8 cellular contexts compared by ENCODE assay signal in the genomic region with DNA sequence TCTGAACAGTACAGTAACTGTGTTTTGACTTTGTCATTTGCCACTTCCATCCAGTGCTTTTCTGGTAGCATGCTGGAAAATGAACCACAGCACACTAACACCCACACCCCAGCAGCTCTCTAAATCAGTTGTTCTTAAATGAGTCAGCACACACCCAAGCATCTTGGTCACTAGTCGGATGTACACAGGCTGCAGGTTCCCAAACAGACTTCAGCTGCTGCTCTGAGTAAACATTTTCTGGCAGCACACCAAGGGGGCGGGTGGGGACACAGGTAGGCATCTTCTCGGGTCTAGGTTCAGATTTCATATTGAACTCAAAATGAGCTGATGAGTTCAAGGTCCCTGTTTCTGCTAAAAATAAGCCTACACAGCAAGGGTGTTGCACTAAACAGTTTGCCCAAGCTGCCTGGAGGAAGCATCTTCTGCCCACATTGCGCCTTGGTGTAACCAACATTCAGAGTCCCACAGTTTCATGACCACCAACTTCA. TPM values are rescaled to one million over a fixed set of nuclear protein-coding genes. Genes with fewer than 3 reads are reported as not detected.
DNase-seq lines count a peak whose midpoint lies in the region; ATAC-seq and TF ChIP-seq lines count a peak whose summit lies in the region.

No MANE protein-coding gene starts in this region.

- no peaks in the 10 kb centered on the region for H3K27me3 Mint-ChIP-seq in activated CD4-positive, alpha-beta T cell treated with anti-CD3 and anti-CD28 coated beads, Interleukin-2, amount 10 ng/mL, durations not matched to agents 24 days and 14 days
- H3K27me3 Mint-ChIP-seq in type B pancreatic cell = no peaks in the 10 kb centered on the region

- H3K4me1 Mint-ChIP-seq in activated CD4-positive, alpha-beta T cell treated with anti-CD3 and anti-CD28 coated beads, Interleukin-2, amount 10 ng/mL, durations not matched to agents 24 days and 14 days = peaks cover 35% of the 10 kb centered on the region
- H3K4me1 Mint-ChIP-seq in type B pancreatic cell (ENCODE audit: unreplicated experiment) = peaks cover 5% of the 10 kb centered on the region

- H3K27ac Mint-ChIP-seq in activated CD4-positive, alpha-beta T cell treated with anti-CD3 and anti-CD28 coated beads, Interleukin-2, amount 10 ng/mL, durations not matched to agents 24 days and 14 days = no peak overlapping the region
- H3K27ac Mint-ChIP-seq in type B pancreatic cell = no peak overlapping the region

- peaks cover 8% of the 10 kb centered on the region for H3K36me3 Mint-ChIP-seq in activated CD4-positive, alpha-beta T cell treated with anti-CD3 and anti-CD28 coated beads, Interleukin-2, amount 10 ng/mL, durations not matched to agents 24 days and 14 days (ENCODE audit: low read depth)
- no peaks in the 10 kb centered on the region for H3K36me3 Mint-ChIP-seq in type B pancreatic cell

- ATAC-seq in HG03097 (IDR thresholded peaks at IDR 0.05; ENCODE audit: low FRiP score, unreplicated experiment) = peak; percentile 81

- no peak for TF ChIP-seq CTCF in type B pancreatic cell (conservative IDR thresholded peaks at IDR 0.05)

- H3K4me3 Mint-ChIP-seq in activated CD4-positive, alpha-beta T cell treated with anti-CD3 and anti-CD28 coated beads, Interleukin-2, amount 10 ng/mL, durations not matched to agents 24 days and 14 days = peak overlapping the region; percentile 39
- no peak overlapping the region for H3K4me3 Mint-ChIP-seq in type B pancreatic cell

- H3K9me3 Mint-ChIP-seq in activated CD4-positive, alpha-beta T cell treated with anti-CD3 and anti-CD28 coated beads, Interleukin-2, amount 10 ng/mL, durations not matched to agents 24 days and 14 days = peaks cover 17% of the 10 kb centered on the region
- H3K9me3 Mint-ChIP-seq in type B pancreatic cell = no peaks in the 10 kb centered on the region

- intact Hi-C loops in activated CD4-positive, alpha-beta T cell treated with anti-CD3 and anti-CD28 coated beads, Interleukin-2, amount 10 ng/mL, durations not matched to agents 24 days and 14 days (cut with micrococcal nuclease) = loop anchor here (1.0 to 5.0 kb wide), 10 partner anchors 13 to 421 kb away; no protein-coding TSS in a partner anchor

- DNase-seq in activated naive CD4-positive, alpha-beta T cell treated with Interleukin-2 at 50 U/mL for 16 hours = peak; percentile 77
- DNase-seq in activated naive CD4-positive, alpha-beta T cell (lab: John Stamatoyannopoulos, UW) = no peak
- peak; percentile 88 for DNase-seq in activated CD4-positive, alpha-beta T cell treated with anti-CD3 and anti-CD28 coated beads, Interleukin-2, amount 10 ng/mL, durations not matched to agents 24 days and 14 days
- DNase-seq in occipital lobe (lab: John Stamatoyannopoulos, UW) (peak; percentile 24), cerebellar cortex (ENCODE audit: low spot score) (no peak), COLO829 (ENCODE audit: low spot score) (no peak), type B pancreatic cell (ENCODE audit: extremely low spot score, unreplicated experiment) (no peak)

RNA-seq across cellular contexts. Expression of a gene that starts 39.8 kb away (rescaled TPM):
- 279 and 285 TPM in 2 replicates for total RNA-seq in activated CD4-positive, alpha-beta T cell treated with anti-CD3 and anti-CD28 coated beads, Interleukin-2, amount 10 ng/mL, durations not matched to agents 24 days and 14 days
- total RNA-seq in occipital lobe = not detected
- not detected in 2 replicates for total RNA-seq in type B pancreatic cell (ENCODE audit: low replicate concordance)

Comparison
In these comparisons a context has a peak if more than half of its experiments do, and no peak if none do; other contexts are left out.
1. DNase-seq: peak in activated naive CD4-positive, alpha-beta T cell treated with Interleukin-2 at 50 U/mL for 16 hours (single experiment), activated CD4-positive, alpha-beta T cell treated with anti-CD3 and anti-CD28 coated beads, Interleukin-2, amount 10 ng/mL, durations not matched to agents 24 days and 14 days (single experiment) and occipital lobe (single experiment); none in activated naive CD4-positive, alpha-beta T cell (0 of 4), cerebellar cortex (single experiment), COLO829 (single experiment) and type B pancreatic cell (single experiment).
2. RNA of a gene that starts 39.8 kb away (total RNA-seq): 279 to 285 TPM in activated CD4-positive, alpha-beta T cell treated with anti-CD3 and anti-CD28 coated beads, Interleukin-2, amount 10 ng/mL, durations not matched to agents 24 days and 14 days; not detected in occipital lobe (single experiment) and not detected in type B pancreatic cell; every median in the first group is over 100 times any median in the second.